Comparison of ENCODE assay signal across 10 cellular contexts in genomic region chr20:31694842-31695593, GRCh38. TPM values are rescaled to one million over a fixed set of nuclear protein-coding genes. Genes with fewer than 3 reads are reported as not detected.
DNase-seq lines count a peak whose midpoint lies in the region; ATAC-seq, FAIRE-seq and TF ChIP-seq lines count a peak whose summit lies in the region.
"Had no signal": no experiment of that assay in that cellular context is flagged by ENCODE, and none has a peak within 500 bp of the region (broad histone marks: within the 10 kb centered on the region; RNA-seq: fewer than 3 reads in every experiment).

No MANE protein-coding gene starts in this region.

- H3K4me1 Mint-ChIP-seq in activated CD4-positive, alpha-beta memory T cell treated with anti-CD3 and anti-CD28 coated beads for 36 hours (ENCODE audit: low read depth): peaks cover 73% of the 10 kb centered on the region
- peaks cover 47% of the 10 kb centered on the region for H3K4me1 Mint-ChIP-seq in glutamatergic neuron (ENCODE audit: low read depth, unreplicated experiment)
- H3K4me1 Mint-ChIP-seq in stimulated activated naive B cell treated with anti-CD40 and anti-IgM and Interleukin-4, amounts not matched to agents 10 μg/mL and 1 μg/mL and 100 μg/mL, for 72 hours: peaks cover 55 to 86% of the 10 kb centered on the region in 2 donors

- peak overlapping the region; percentile 97 for H2BK15ac ChIP-seq in IMR-90 (ENCODE audit: low read depth, low read length)

- H2AK9ac ChIP-seq in IMR-90 (replicated peaks; ENCODE audit: low read depth, low read length, poor library complexity): peak overlapping the region; percentile 13

- no peak overlapping the region for H3K56ac ChIP-seq in IMR-90 (ENCODE audit: extremely low read depth, insufficient read depth, low read length)

- no peak overlapping the region for H3K9ac ChIP-seq in IMR-90 (ENCODE audit: low read depth, low read length)

- POLR2A ChIA-PET in IMR-90 (lab: Charles Lee; ENCODE audit: unreplicated experiment): no interaction called here
- POLR2A ChIA-PET in activated CD4-positive, alpha-beta memory T cell treated with anti-CD3 and anti-CD28 coated beads for 36 hours (lab: Charles Lee): interaction anchor here (1.3 to 1.6 kb wide), 2 partner anchors 13 to 27 kb away, joined by 3 to 4 read pairs; no protein-coding TSS in a partner anchor

- FAIRE-seq in GM12891 (lab: Jason Lieb, UNC): no peak

- no peak for DNase-seq in IMR-90
- DNase-seq in activated CD4-positive, alpha-beta memory T cell treated with anti-CD3 and anti-CD28 coated beads for 36 hours: no peak
- no peak for DNase-seq in glutamatergic neuron
- DNase-seq in stimulated activated naive B cell treated with anti-CD40 and anti-IgM and Interleukin-4, amounts not matched to agents 10 μg/mL and 1 μg/mL and 100 μg/mL, for 72 hours: no peak
- no peak for DNase-seq in posterior cingulate gyrus
- no peak for DNase-seq in GM12891 (ENCODE audit: insufficient read length, low spot score)
- DNase-seq: left colon had no signal

- H3K36me3 Mint-ChIP-seq in activated CD4-positive, alpha-beta memory T cell treated with anti-CD3 and anti-CD28 coated beads for 36 hours: peaks cover 43% of the 10 kb centered on the region
- H3K36me3 Mint-ChIP-seq in glutamatergic neuron (ENCODE audit: unreplicated experiment): no peaks in the 10 kb centered on the region
- peaks cover 42 to 57% of the 10 kb centered on the region in 2 donors for H3K36me3 Mint-ChIP-seq in stimulated activated naive B cell treated with anti-CD40 and anti-IgM and Interleukin-4, amounts not matched to agents 10 μg/mL and 1 μg/mL and 100 μg/mL, for 72 hours

- H3K9me1 ChIP-seq in IMR-90 (ENCODE audit: insufficient read depth, low read length): peaks cover 35% of the 10 kb centered on the region

- H3K79me1 ChIP-seq in IMR-90 (ENCODE audit: low read depth in 1 of 2, low read length in 2 of 2): peaks cover 43 to 78% of the 10 kb centered on the region in 2 experiments

- no TSS peak for BruUV-seq in IMR-90 (replicated peaks; lab: Mats Ljungman, UMichigan)

- WGBS in IMR-90 (ENCODE audit: extremely low coverage in 2 of 2, insufficient read length in 1 of 2), 2 experiments: 100% methylated on average over 2 of the region's 5 CpGs; no CpG with 5 or more reads in 1 of the 2 experiments

- no peak overlapping the region for H3K4me3 Mint-ChIP-seq in activated CD4-positive, alpha-beta memory T cell treated with anti-CD3 and anti-CD28 coated beads for 36 hours
- H3K4me3 Mint-ChIP-seq in glutamatergic neuron (ENCODE audit: unreplicated experiment): peak overlapping the region; percentile 1
- no peak overlapping the region for H3K4me3 Mint-ChIP-seq in stimulated activated naive B cell treated with anti-CD40 and anti-IgM and Interleukin-4, amounts not matched to agents 10 μg/mL and 1 μg/mL and 100 μg/mL, for 72 hours

- no peak for TF ChIP-seq CTCF in IMR-90 (conservative IDR thresholded peaks at IDR 0.05; ENCODE audit: low read depth, low read length)
- TF ChIP-seq CTCF in glutamatergic neuron (IDR thresholded peaks at IDR 0.05; ENCODE audit: partially characterized antibody, unreplicated experiment): no peak

- H2AFZ ChIP-seq in IMR-90 (replicated peaks; ENCODE audit: low read length, poor library complexity): no peak overlapping the region

- H3K27ac Mint-ChIP-seq in activated CD4-positive, alpha-beta memory T cell treated with anti-CD3 and anti-CD28 coated beads for 36 hours: peak overlapping the region; percentile 65
- peak overlapping the region; percentile 95 for H3K27ac Mint-ChIP-seq in glutamatergic neuron (ENCODE audit: unreplicated experiment)
- peak overlapping the region; percentile 68 for H3K27ac Mint-ChIP-seq in stimulated activated naive B cell treated with anti-CD40 and anti-IgM and Interleukin-4, amounts not matched to agents 10 μg/mL and 1 μg/mL and 100 μg/mL, for 72 hours

- no peaks in the 10 kb centered on the region for H3K9me3 ChIP-seq in IMR-90 (ENCODE audit: control insufficient read depth, insufficient read depth, low read length)

- H2AK5ac ChIP-seq in IMR-90 (ENCODE audit: low read depth, low read length): peak overlapping the region; percentile 95

- H3K4ac ChIP-seq in IMR-90 (ENCODE audit: low read depth, low read length): peak overlapping the region; percentile 88

- H3K4me1 ChIP-seq in IMR-90 (ENCODE audit: control insufficient read depth, insufficient read depth, low read length): peaks cover 32% of the 10 kb centered on the region

- peak overlapping the region; percentile 59 for H2BK120ac ChIP-seq in IMR-90 (ENCODE audit: low read depth, low read length)

- H3K4me2 ChIP-seq in IMR-90 (ENCODE audit: low read depth, low read length): no peak overlapping the region

- peak overlapping the region; percentile 67; the same call in 1 of the 2 replicates for H3K18ac ChIP-seq in IMR-90 (ENCODE audit: low read depth, low read length)

- H2BK20ac ChIP-seq in IMR-90 (ENCODE audit: low read depth, low read length): peak overlapping the region; percentile 65; the same call in 1 of the 2 replicates

- H3K4me3 ChIP-seq in IMR-90 (ENCODE audit: insufficient read depth, low read depth, low read length): no peak overlapping the region

- H3K23ac ChIP-seq in IMR-90 (ENCODE audit: low read depth, low read length): peak overlapping the region; percentile 47

- peak overlapping the region; percentile 44 for H3K27ac ChIP-seq in IMR-90 (ENCODE audit: insufficient read depth, low read length)

- intact Hi-C loops in IMR-90 (cut with micrococcal nuclease) (no loop called here), posterior cingulate gyrus (cut with DNase I) (no loop called here)
- intact Hi-C loops in activated CD4-positive, alpha-beta memory T cell treated with anti-CD3 and anti-CD28 coated beads for 36 hours (cut with micrococcal nuclease): no loop called here

- no peaks in the 10 kb centered on the region for H3K27me3 ChIP-seq in IMR-90 (ENCODE audit: control insufficient read depth, insufficient read depth, low read length)

- H4K8ac ChIP-seq in IMR-90 (ENCODE audit: low read depth in 2 of 2, low read length in 2 of 2): peak overlapping the region; percentile 85

- peak overlapping the region; percentile 73 for H2BK5ac ChIP-seq in IMR-90 (ENCODE audit: low read depth, low read length, poor library complexity, severe bottlenecking)

- H3K27me3 Mint-ChIP-seq in activated CD4-positive, alpha-beta memory T cell treated with anti-CD3 and anti-CD28 coated beads for 36 hours: no peaks in the 10 kb centered on the region
- H3K27me3 Mint-ChIP-seq in glutamatergic neuron (ENCODE audit: unreplicated experiment): peaks cover 9% of the 10 kb centered on the region
- no peaks in the 10 kb centered on the region for H3K27me3 Mint-ChIP-seq in stimulated activated naive B cell treated with anti-CD40 and anti-IgM and Interleukin-4, amounts not matched to agents 10 μg/mL and 1 μg/mL and 100 μg/mL, for 72 hours

- H4K91ac ChIP-seq in IMR-90 (ENCODE audit: insufficient read depth, low read depth, low read length): peak overlapping the region; percentile 96

- H3K9me3 Mint-ChIP-seq in activated CD4-positive, alpha-beta memory T cell treated with anti-CD3 and anti-CD28 coated beads for 36 hours: no peaks in the 10 kb centered on the region
- H3K9me3 Mint-ChIP-seq in glutamatergic neuron (ENCODE audit: unreplicated experiment): peaks cover 13% of the 10 kb centered on the region
- H3K9me3 Mint-ChIP-seq in stimulated activated naive B cell treated with anti-CD40 and anti-IgM and Interleukin-4, amounts not matched to agents 10 μg/mL and 1 μg/mL and 100 μg/mL, for 72 hours: no peaks in the 10 kb centered on the region

- TF ChIP-seq POLR2A in IMR-90 (IDR thresholded peaks at IDR 0.05; ENCODE audit: low read depth, low read length): no peak
- TF ChIP-seq POLR2A in GM12891 (IDR thresholded peaks at IDR 0.05; ENCODE audit: low read depth, low read length): no peak

- peak overlapping the region; percentile 77 for H3K14ac ChIP-seq in IMR-90 (replicated peaks; ENCODE audit: low read depth, low read length)

- H4K20me1 ChIP-seq in IMR-90 (ENCODE audit: insufficient read depth, low read length): no peaks in the 10 kb centered on the region

- CTCF ChIA-PET in IMR-90 (lab: Yijun Ruan, JAX): interaction anchor here (0.6 kb wide), 1 partner anchor 236 kb away, joined by 5 read pairs; no protein-coding TSS in a partner anchor
- CTCF ChIA-PET in activated CD4-positive, alpha-beta memory T cell treated with anti-CD3 and anti-CD28 coated beads for 36 hours (lab: Charles Lee): interaction anchor here (1.0 to 1.9 kb wide), 3 partner anchors 19 to 34 kb away, joined by 3 to 5 read pairs (median 4); no protein-coding TSS in a partner anchor

- ATAC-seq in IMR-90 (ENCODE audit: low read depth) (no peak), GM18519 (IDR thresholded peaks at IDR 0.05; ENCODE audit: low FRiP score, unreplicated experiment) (no peak)
- ATAC-seq in stimulated activated naive B cell treated with anti-CD40 and anti-IgM and Interleukin-4, amounts not matched to agents 10 μg/mL and 1 μg/mL and 100 μg/mL, for 72 hours (replicated peaks): no peak
- ATAC-seq: left colon, Right ventricle myocardium inferior had no signal

- in situ Hi-C loops in IMR-90 (cut with MboI; ENCODE audit: low sequenced_read_pairs): no loop called here

- peaks cover 5% of the 10 kb centered on the region for H3K36me3 ChIP-seq in IMR-90 (ENCODE audit: control insufficient read depth, insufficient read depth, low read length)

- dilution Hi-C loops in IMR-90 (cut with HindIII; ENCODE audit: low sequenced_read_pairs, unreplicated experiment): no loop called here

- no peak for TF ChIP-seq RAD21 in IMR-90 (IDR thresholded peaks at IDR 0.05; ENCODE audit: low read length)

- H4K5ac ChIP-seq in IMR-90 (ENCODE audit: low read depth, low read length): peak overlapping the region; percentile 83

RNA-seq across cellular contexts. Expression of gene BCL2L1, which starts 27.6 kb away (rescaled TPM):
- total RNA-seq in IMR-90 (2012; rRNA removed) (41.9 and 45.5 TPM in 2 replicates), glutamatergic neuron (ENCODE audit: unreplicated experiment) (136 TPM)
- polyA plus RNA-seq in IMR-90 (2012; rRNA removed): 40.2 and 41.9 TPM in 2 replicates
- polyA plus RNA-seq in IMR-90 (2012; cell fraction: cytosol; rRNA removed): 44.9 and 47.2 TPM in 2 replicates
- polyA plus RNA-seq in IMR-90 (2012; cell fraction: nucleus; rRNA removed; ENCODE audit: low replicate concordance): 22.6 and 23.8 TPM in 2 replicates
- 100 to 1,000 TPM; 126 to 129 TPM for total RNA-seq in activated CD4-positive, alpha-beta memory T cell treated with anti-CD3 and anti-CD28 coated beads for 36 hours
- 40.2 TPM for polyA plus RNA-seq in GM12891 (2012; ENCODE audit: low read depth, missing spikeins)

RNA-seq across cellular contexts. Expression of gene TPX2, which starts 44.1 kb away (rescaled TPM):
- total RNA-seq in IMR-90 (2012; rRNA removed): 72.2 and 82.2 TPM in 2 replicates
- 27.6 and 28.5 TPM in 2 replicates for polyA plus RNA-seq in IMR-90 (2012; rRNA removed)
- polyA plus RNA-seq in IMR-90 (2012; cell fraction: cytosol; rRNA removed): 4.8 and 19.2 TPM in 2 replicates
- polyA plus RNA-seq in IMR-90 (2012; cell fraction: nucleus; rRNA removed; ENCODE audit: low replicate concordance): 3.2 and 12.0 TPM in 2 replicates
- 100 to 1,000 TPM; 149 TPM for total RNA-seq in activated CD4-positive, alpha-beta memory T cell treated with anti-CD3 and anti-CD28 coated beads for 36 hours
- total RNA-seq in glutamatergic neuron (ENCODE audit: unreplicated experiment): 44.7 TPM
- 52.8 TPM for polyA plus RNA-seq in GM12891 (2012; ENCODE audit: low read depth, missing spikeins)

RNA-seq across cellular contexts. Expression of gene COX4I2, which starts 57.3 kb away (rescaled TPM):
- not detected in 2 replicates for total RNA-seq in IMR-90 (2012; rRNA removed)
- not detected in 2 replicates for polyA plus RNA-seq in IMR-90 (2012; rRNA removed)
- not detected in 2 replicates for polyA plus RNA-seq in IMR-90 (2012; cell fraction: cytosol; rRNA removed)
- polyA plus RNA-seq in IMR-90 (2012; cell fraction: nucleus; rRNA removed; ENCODE audit: low replicate concordance): not detected in 2 replicates
- not detected for total RNA-seq in activated CD4-positive, alpha-beta memory T cell treated with anti-CD3 and anti-CD28 coated beads for 36 hours
- not detected for total RNA-seq in glutamatergic neuron (ENCODE audit: unreplicated experiment)
- polyA plus RNA-seq in GM12891 (2012; ENCODE audit: low read depth, missing spikeins): not detected
- total RNA-seq: epithelial cell of proximal tubule had no signal
